ENCODE assay signal across 32 cellular contexts in genomic region chr19:51733742-51734522, GRCh38. TPM values are rescaled to one million over a fixed set of nuclear protein-coding genes. Genes with fewer than 3 reads are reported as not detected.
"Had no signal": no experiment of that assay in that cellular context is flagged by ENCODE, and none has a peak within 500 bp of the region (broad histone marks: within the 10 kb centered on the region; RNA-seq: fewer than 3 reads in every experiment).

No MANE protein-coding gene starts in this region.

- H3K79me2 ChIP-seq: hepatocyte, parathyroid adenoma had no signal

- H3K27ac Mint-ChIP-seq: naive thymus-derived CD8-positive, alpha-beta T cell; nephron progenitor cell; progenitor cell of endocrine pancreas; stimulated activated effector memory CD8-positive, alpha-beta T cell treated with anti-CD3 and anti-CD28 coated beads, Interleukin-12 subunit alpha, Interleukin-12 subunit beta, amount 100 ng/mL, for 72 hours had no signal

- H3K36me3 ChIP-seq: esophagus muscularis mucosa, gastroesophageal sphincter, heart left ventricle, left lung, right lobe of liver, tibial nerve, vagina had no signal

- ATAC-seq: foreskin keratinocyte; gastroesophageal sphincter; heart left ventricle; left cardiac atrium; left lung; naive thymus-derived CD8-positive, alpha-beta T cell; right lobe of liver; stimulated activated effector memory CD8-positive, alpha-beta T cell treated with anti-CD3 and anti-CD28 coated beads, Interleukin-12 subunit alpha, Interleukin-12 subunit beta, amount 100 ng/mL, for 72 hours had no signal

- H3K4me3 Mint-ChIP-seq: naive thymus-derived CD8-positive, alpha-beta T cell; nephron progenitor cell; stimulated activated effector memory CD8-positive, alpha-beta T cell treated with anti-CD3 and anti-CD28 coated beads, Interleukin-12 subunit alpha, Interleukin-12 subunit beta, amount 100 ng/mL, for 72 hours had no signal

- FAIRE-seq: endothelial cell of umbilical vein, islet of Langerhans had no signal

- H3K27me3 ChIP-seq: foreskin keratinocyte, hepatocyte, right lobe of liver, testis, vagina had no signal

- H3K9me3 ChIP-seq: esophagus muscularis mucosa, right lobe of liver, testis, vagina had no signal

- H3K4me2 ChIP-seq: hepatocyte had no signal

- H3K4me3 ChIP-seq: coronary artery, esophagus muscularis mucosa, gastroesophageal sphincter, heart left ventricle, hepatocyte, left lung, right lobe of liver, testis, tibial nerve, vagina had no signal

- H3K4me1 Mint-ChIP-seq: nephron progenitor cell; stimulated activated effector memory CD8-positive, alpha-beta T cell treated with anti-CD3 and anti-CD28 coated beads, Interleukin-12 subunit alpha, Interleukin-12 subunit beta, amount 100 ng/mL, for 72 hours had no signal

- H3K27ac ChIP-seq: coronary artery, esophagus muscularis mucosa, foreskin keratinocyte, gastroesophageal sphincter, heart left ventricle, hepatocyte, left lung, parathyroid adenoma, right lobe of liver, testis, tibial nerve, vagina had no signal

- DNase-seq: dermis blood vessel endothelial cell; effector memory CD4-positive, alpha-beta T cell; foreskin keratinocyte; heart left ventricle; left cardiac atrium; left lung; mesenchymal stem cell; naive thymus-derived CD8-positive, alpha-beta T cell; nephron progenitor cell; occipital lobe; right lobe of liver; stimulated activated CD4-positive, alpha-beta T cell treated with anti-CD3 and anti-CD28 coated beads, Interleukin-2, amount 100 ng/mL, for 24 hours; stimulated activated CD4-positive, alpha-beta T cell treated with anti-CD3 and anti-CD28 coated beads, Interleukin-4, amount 100 ng/mL, for 24 hours; stimulated activated naive CD4-positive, alpha-beta T cell treated with Interleukin-2 at 50 U/mL for 16 hours; substantia nigra; testis had no signal

- H2AFZ ChIP-seq: hepatocyte, parathyroid adenoma had no signal

- H3K4me1 ChIP-seq: esophagus muscularis mucosa, foreskin keratinocyte, gastroesophageal sphincter, parathyroid adenoma, right lobe of liver, testis, tibial nerve, vagina had no signal

- H3K36me3 Mint-ChIP-seq: stimulated activated effector memory CD8-positive, alpha-beta T cell treated with anti-CD3 and anti-CD28 coated beads, Interleukin-12 subunit alpha, Interleukin-12 subunit beta, amount 100 ng/mL, for 72 hours had no signal

- H3K9ac ChIP-seq: parathyroid adenoma had no signal

RNA-seq across cellular contexts. Expression of gene HAS1, which starts 10.1 kb away (rescaled TPM):
- total RNA-seq: endothelial cell of umbilical vein; fibroblast of lung; foreskin keratinocyte; kidney epithelial cell; naive thymus-derived CD8-positive, alpha-beta T cell; progenitor cell of endocrine pancreas; right lobe of liver had no signal
- polyA plus RNA-seq: endothelial cell of umbilical vein, fibroblast of lung, foreskin keratinocyte had no signal

RNA-seq across cellular contexts. Expression of gene FPR1, which starts 17.7 kb away (rescaled TPM):
- total RNA-seq: dermis blood vessel endothelial cell; endothelial cell of umbilical vein; epithelial cell of proximal tubule; fibroblast of lung; kidney epithelial cell; lung microvascular endothelial cell; naive thymus-derived CD8-positive, alpha-beta T cell; progenitor cell of endocrine pancreas had no signal
- polyA plus RNA-seq: endothelial cell of umbilical vein, foreskin keratinocyte had no signal

RNA-seq across cellular contexts. Expression of gene FPR2, which starts 27.0 kb away (rescaled TPM):
- total RNA-seq: dermis blood vessel endothelial cell; endothelial cell of umbilical vein; epithelial cell of proximal tubule; fibroblast of lung; foreskin keratinocyte; hepatocyte; kidney epithelial cell; lung microvascular endothelial cell; myocyte; naive thymus-derived CD8-positive, alpha-beta T cell; progenitor cell of endocrine pancreas; vagina had no signal
- polyA plus RNA-seq: endothelial cell of umbilical vein; foreskin keratinocyte; hepatocyte; naive thymus-derived CD8-positive, alpha-beta T cell had no signal
